ENCODE assay signal across 8 cellular contexts in genomic region chr15:89177633-89178306, GRCh38. TPM values are rescaled to one million over a fixed set of nuclear protein-coding genes. Genes with fewer than 3 reads are reported as not detected.
DNase-seq lines count a peak whose midpoint lies in the region; ATAC-seq and TF ChIP-seq lines count a peak whose summit lies in the region.

No MANE protein-coding gene starts in this region.

- H3K36me3 ChIP-seq in ovary (no peaks in the 10 kb centered on the region), transverse colon (peaks cover 0 to 14% (median 4%) of the 10 kb centered on the region in 4 donors)

- in situ Hi-C loops in transverse colon (cut with MboI; ENCODE audit: low pct_ligation_motif_present in 1 of 4, low pct_unique_long_range_greater_than_20kb in 1 of 4, low sequenced_read_pairs in 3 of 4) = loop anchor here (10.0 to 25.0 kb wide), 4 partner anchors 115 to 273 kb away; partner anchors contain the start of gene MFGE8 (in 1 of the 4)

- TF ChIP-seq CTCF in foreskin fibroblast (IDR thresholded peaks at IDR 0.05; ENCODE audit: low read depth, low read length) = peak; percentile 89
- TF ChIP-seq CTCF in ovary (IDR thresholded peaks at IDR 0.05) = peak; percentile 65 to 80 (median 80)
- TF ChIP-seq CTCF in transverse colon (IDR thresholded peaks at IDR 0.05) = peak; percentile 74 to 82 (median 79)

- H3K4me3 ChIP-seq in foreskin fibroblast (ENCODE audit: low read depth in 1 of 2, low read length in 2 of 2) (no peak overlapping the region), ovary (no peak overlapping the region), transverse colon (no peak overlapping the region)

- H3K4me1 ChIP-seq in ovary (ENCODE audit: insufficient read depth) (no peaks in the 10 kb centered on the region), transverse colon (no peaks in the 10 kb centered on the region)

- 4 to 6% (median 5%) methylated on average over 6 of the region's 6 CpGs for WGBS in ovary, 3 donors
- 9 to 22% methylated on average over 6 of the region's 6 CpGs for WGBS in transverse colon (ENCODE audit: low coverage in 1 of 2), 2 donors

- no peak for ATAC-seq in HG02970 (IDR thresholded peaks at IDR 0.05; ENCODE audit: low FRiP score, unreplicated experiment)

- peak; percentile 40 for DNase-seq in COR-L47 (lab: John Stamatoyannopoulos, UW)
- DNase-seq in HT1080 (ENCODE audit: low read depth) = peak; percentile 57
- peak; percentile 7 for DNase-seq in SHP77 treated with DMSO at 0.1 percent for 48 hours (lab: John Stamatoyannopoulos, UW)
- peak; percentile 33 for DNase-seq in activated gamma-delta T cell treated with anti-CD3 and anti-CD28 coated beads, Interleukin-2, amount 50 U/mL, for 16 hours (ENCODE audit: low read depth)
- peak; percentile 64 to 89 for DNase-seq in foreskin fibroblast
- DNase-seq in ovary = peak; percentile 50 to 75 (median 71)
- peak; percentile 62 for DNase-seq in transverse colon

- H3K27ac ChIP-seq in ovary = no peak overlapping the region
- no peak overlapping the region for H3K27ac ChIP-seq in transverse colon

- H3K9me3 ChIP-seq in ovary = no peaks in the 10 kb centered on the region
- no peaks in the 10 kb centered on the region for H3K9me3 ChIP-seq in transverse colon

- H3K27me3 ChIP-seq in ovary (no peaks in the 10 kb centered on the region), transverse colon (no peaks in the 10 kb centered on the region)

- TF ChIP-seq POLR2A in ovary (IDR thresholded peaks at IDR 0.05) (no peak), transverse colon (IDR thresholded peaks at IDR 0.05) (no peak)

- TF ChIP-seq EP300 in ovary (IDR thresholded peaks at IDR 0.05) (no peak), transverse colon (IDR thresholded peaks at IDR 0.05; ENCODE audit: low read depth) (no peak)

- intact Hi-C loops in ovary (cut with DNase I) = loop anchor here in 3 of 4 donors (2.0 to 10.0 kb wide), 4 partner anchors 73 to 273 kb away; no protein-coding TSS in a partner anchor
- intact Hi-C loops in transverse colon (cut with DNase I; ENCODE audit: low total_unique reads) = loop anchor here (5.0 to 10.0 kb wide), 2 partner anchors 120 to 273 kb away; no protein-coding TSS in a partner anchor

RNA-seq across cellular contexts. Expression of gene RLBP1, which starts 43.6 kb away (rescaled TPM):
- total RNA-seq in HT1080 (2014; rRNA removed; shearing (Covaris generic)) = not detected in 2 replicates
- not detected in 2 replicates for polyA plus RNA-seq in HT1080 (2015; cell fraction: cytosol; rRNA removed)
- not detected in 2 replicates for polyA plus RNA-seq in HT1080 (2015; cell fraction: nucleus; rRNA removed)
- total RNA-seq in ovary (not detected), transverse colon (not detected)
- not detected for polyA plus RNA-seq in ovary

Comparison
In these comparisons a context has a peak if more than half of its experiments do, and no peak if none do; other contexts are left out.
1. DNase-seq: peak in every context shown above with its lines; median percentile 76 in foreskin fibroblast; 71 in ovary; 62 in transverse colon; 57 in HT1080; 40 in COR-L47; 33 in activated gamma-delta T cell treated with anti-CD3 and anti-CD28 coated beads, Interleukin-2, amount 50 U/mL, for 16 hours; 7 in SHP77 treated with DMSO at 0.1 percent for 48 hours.